In genomic region chr17:8176998-8177731, GRCh38 we compare ENCODE assay signal across 1 cellular context.
TF ChIP-seq lines count a peak whose summit lies in the region.

No MANE protein-coding gene starts in this region.

TF ChIP-seq in endothelial cell of umbilical vein, 7 proteins besides CTCF, POLR2A, EP300 and RAD21:
- TF ChIP-seq EZH2 (IDR thresholded peaks at IDR 0.05; ENCODE audit: borderline replicate concordance, low read depth, low read length, severe bottlenecking) (no peak), MYC (IDR thresholded peaks at IDR 0.05; ENCODE audit: low read depth, low read length) (no peak), JUN (IDR thresholded peaks at IDR 0.05; ENCODE audit: borderline replicate concordance, insufficient read depth, insufficient read length, low read depth) (no peak), POLR2AphosphoS5 (IDR thresholded peaks at IDR 0.05; ENCODE audit: insufficient read depth, low read depth, low read length) (no peak), FOS (IDR thresholded peaks at IDR 0.05; ENCODE audit: borderline replicate concordance, insufficient read depth, low read length) (no peak), GATA2 (IDR thresholded peaks at IDR 0.05; ENCODE audit: insufficient read depth, insufficient read length, low read depth, low read length) (no peak), MAX (IDR thresholded peaks at IDR 0.05; ENCODE audit: insufficient read depth, insufficient read length) (no peak)
TF ChIP-seq in endothelial cell of umbilical vein: peak in this region for 0.
